9 cellular contexts compared by ENCODE assay signal in genomic region chr1:155196103-155196892, GRCh38. TPM values are rescaled to one million over a fixed set of nuclear protein-coding genes. Genes with fewer than 3 reads are reported as not detected.
DNase-seq lines count a peak whose midpoint lies in the region; ATAC-seq and TF ChIP-seq lines count a peak whose summit lies in the region.
"Had no signal": no experiment of that assay in that cellular context is flagged by ENCODE, and none has a peak within 500 bp of the region (broad histone marks: within the 10 kb centered on the region; RNA-seq: fewer than 3 reads in every experiment).

No MANE protein-coding gene starts in this region.

- H3K27me3 ChIP-seq in body of pancreas (no peaks in the 10 kb centered on the region), mesendoderm (ENCODE audit: insufficient read depth, low read length, poor library complexity) (no peaks in the 10 kb centered on the region), aorta (ENCODE audit: control insufficient read depth in 1 of 2, insufficient read depth in 2 of 2, low read length in 1 of 2) (no peaks in the 10 kb centered on the region)

- H3K18ac ChIP-seq in mesendoderm (ENCODE audit: low read length): no peak overlapping the region

- no peak overlapping the region for H2BK120ac ChIP-seq in mesendoderm (ENCODE audit: low read depth, low read length)

- no peaks in the 10 kb centered on the region for H3K79me1 ChIP-seq in mesendoderm (ENCODE audit: low read length)

- no peak overlapping the region for H3K4ac ChIP-seq in mesendoderm (ENCODE audit: low read depth, low read length)

- H3K23ac ChIP-seq in mesendoderm (ENCODE audit: low read length): no peak overlapping the region

- no peak overlapping the region for H4K8ac ChIP-seq in mesendoderm (ENCODE audit: low read depth, low read length)

- no peak overlapping the region for H2BK15ac ChIP-seq in mesendoderm (replicated peaks; ENCODE audit: low read depth)

- H3K9ac ChIP-seq in mesendoderm (ENCODE audit: low read length): peak overlapping the region; percentile 57

- no peak for TF ChIP-seq POLR2A in body of pancreas (IDR thresholded peaks at IDR 0.05)

- no peak for DNase-seq in stimulated activated naive CD8-positive, alpha-beta T cell treated with anti-CD3 and anti-CD28 coated beads, Interleukin-15, amount 100 ng/mL, for 72 hours
- DNase-seq in body of pancreas (peak in 1 of 4 donors; percentile 29), mesendoderm (peak; percentile 93), aorta (peak; percentile 45 to 73), NCI-H2081 treated with DMSO at 0.1 percent for 48 hours (lab: John Stamatoyannopoulos, UW) (no peak), NCI-H345 treated with DMSO at 0.1 percent for 48 hours (lab: John Stamatoyannopoulos, UW; ENCODE audit: unreplicated experiment) (no peak)

- peak overlapping the region; percentile 57 for H3K4me2 ChIP-seq in mesendoderm (ENCODE audit: low read length)

- no peak overlapping the region for H3K4me3 ChIP-seq in body of pancreas
- no peak overlapping the region for H3K4me3 ChIP-seq in mesendoderm (ENCODE audit: low read length)
- H3K4me3 ChIP-seq in aorta (ENCODE audit: low read length in 2 of 2): no peak overlapping the region

- peak overlapping the region; percentile 88 for H3K4me3 Mint-ChIP-seq in stimulated activated naive CD8-positive, alpha-beta T cell treated with anti-CD3 and anti-CD28 coated beads, Interleukin-15, Interleukin-2, amounts not matched to agents 100 ng/mL and 50 ng/mL, for 24 hours
- peak overlapping the region in 1 of 2 donors; percentile 85 for H3K4me3 Mint-ChIP-seq in stimulated activated naive CD8-positive, alpha-beta T cell treated with anti-CD3 and anti-CD28 coated beads, Interleukin-15, amount 100 ng/mL, for 72 hours

- H3K4me1 Mint-ChIP-seq in stimulated activated naive CD8-positive, alpha-beta T cell treated with anti-CD3 and anti-CD28 coated beads, Interleukin-15, Interleukin-2, amounts not matched to agents 100 ng/mL and 50 ng/mL, for 24 hours (ENCODE audit: low read depth): peaks cover 39% of the 10 kb centered on the region
- peaks cover 48% of the 10 kb centered on the region for H3K4me1 Mint-ChIP-seq in stimulated activated naive CD8-positive, alpha-beta T cell treated with anti-CD3 and anti-CD28 coated beads, Interleukin-15, amount 100 ng/mL, for 72 hours

- H3K79me2 ChIP-seq in mesendoderm (ENCODE audit: control insufficient read depth, insufficient read depth, low read length): peaks cover 13% of the 10 kb centered on the region

- no peak overlapping the region for H2AK5ac ChIP-seq in mesendoderm (ENCODE audit: low read length)

- peaks cover 10% of the 10 kb centered on the region for H3K36me3 Mint-ChIP-seq in stimulated activated naive CD8-positive, alpha-beta T cell treated with anti-CD3 and anti-CD28 coated beads, Interleukin-15, Interleukin-2, amounts not matched to agents 100 ng/mL and 50 ng/mL, for 24 hours (ENCODE audit: low read depth)

- H3K27ac Mint-ChIP-seq in stimulated activated naive CD8-positive, alpha-beta T cell treated with anti-CD3 and anti-CD28 coated beads, Interleukin-15, Interleukin-2, amounts not matched to agents 100 ng/mL and 50 ng/mL, for 24 hours: peak overlapping the region; percentile 79
- H3K27ac Mint-ChIP-seq in stimulated activated naive CD8-positive, alpha-beta T cell treated with anti-CD3 and anti-CD28 coated beads, Interleukin-15, amount 100 ng/mL, for 72 hours: no peak overlapping the region

- H3K9me3 Mint-ChIP-seq in stimulated activated naive CD8-positive, alpha-beta T cell treated with anti-CD3 and anti-CD28 coated beads, Interleukin-15, Interleukin-2, amounts not matched to agents 100 ng/mL and 50 ng/mL, for 24 hours: no peaks in the 10 kb centered on the region
- no peaks in the 10 kb centered on the region for H3K9me3 Mint-ChIP-seq in stimulated activated naive CD8-positive, alpha-beta T cell treated with anti-CD3 and anti-CD28 coated beads, Interleukin-15, amount 100 ng/mL, for 72 hours

- no peak overlapping the region for H4K5ac ChIP-seq in mesendoderm (ENCODE audit: low read length)

- H3K9me3 ChIP-seq in body of pancreas (no peaks in the 10 kb centered on the region), aorta (ENCODE audit: control insufficient read depth, low read length) (no peaks in the 10 kb centered on the region)

- H3K4me1 ChIP-seq in body of pancreas (peaks cover 59% of the 10 kb centered on the region), mesendoderm (ENCODE audit: control insufficient read depth, low read depth, low read length) (peaks cover 5% of the 10 kb centered on the region), aorta (ENCODE audit: control insufficient read depth in 1 of 2, insufficient read depth in 2 of 2, low read length in 2 of 2) (no peaks in the 10 kb centered on the region)

- H3K27me3 Mint-ChIP-seq in stimulated activated naive CD8-positive, alpha-beta T cell treated with anti-CD3 and anti-CD28 coated beads, Interleukin-15, Interleukin-2, amounts not matched to agents 100 ng/mL and 50 ng/mL, for 24 hours: no peaks in the 10 kb centered on the region
- H3K27me3 Mint-ChIP-seq in stimulated activated naive CD8-positive, alpha-beta T cell treated with anti-CD3 and anti-CD28 coated beads, Interleukin-15, amount 100 ng/mL, for 72 hours: no peaks in the 10 kb centered on the region

- ATAC-seq in stimulated activated naive CD8-positive, alpha-beta T cell treated with anti-CD3 and anti-CD28 coated beads, Interleukin-15, amount 100 ng/mL, for 72 hours: no peak
- ATAC-seq in body of pancreas (no peak), aorta (ENCODE audit: low FRiP score) (no peak), GM21619 (IDR thresholded peaks at IDR 0.05; ENCODE audit: unreplicated experiment) (no peak)

- peak overlapping the region; percentile 65 for H3K56ac ChIP-seq in mesendoderm (ENCODE audit: low read length)

- peak overlapping the region; percentile 66 to 81 (median 74) for H3K27ac ChIP-seq in body of pancreas
- peak overlapping the region; percentile 30 for H3K27ac ChIP-seq in mesendoderm (ENCODE audit: low read depth, low read length)
- H3K27ac ChIP-seq in aorta (ENCODE audit: low read depth in 1 of 2, low read length in 2 of 2): no peak overlapping the region

- no peak overlapping the region for H2BK5ac ChIP-seq in mesendoderm (ENCODE audit: low read length)

- TF ChIP-seq CTCF in body of pancreas (IDR thresholded peaks at IDR 0.05): no peak

- 79 to 81% methylated on average over 6 of the region's 6 CpGs for WGBS in body of pancreas, 2 donors
- no CpG with 5 or more reads among the region's 6 CpGs for WGBS in mesendoderm (ENCODE audit: extremely low coverage, insufficient coverage, low lambda C conversion rate)
- 85 to 88% methylated on average over 6 of the region's 6 CpGs for WGBS in aorta, 2 donors

- intact Hi-C loops in body of pancreas (cut with DNase I) (no loop called here), aorta (cut with DNase I) (no loop called here)

- no peaks in the 10 kb centered on the region for H3K36me3 ChIP-seq in body of pancreas (replicated peaks in 1 of 2; ENCODE audit: insufficient read depth in 1 of 2, low read depth in 2 of 2)
- H3K36me3 ChIP-seq in mesendoderm (ENCODE audit: control insufficient read depth, insufficient read depth, low read length): peaks cover 1% of the 10 kb centered on the region
- H3K36me3 ChIP-seq in aorta (ENCODE audit: control insufficient read depth in 1 of 2, insufficient read depth in 2 of 2, low read length in 1 of 2): peaks cover 0 to 4% of the 10 kb centered on the region in 2 donors

RNA-seq across cellular contexts. Expression of gene THBS3, which starts 11.4 kb away (rescaled TPM):
- total RNA-seq in body of pancreas: 10 to 100 TPM; 15.0 to 21.1 TPM
- polyA plus RNA-seq in mesendoderm (2013, experiment 1 of 2): 2.1 TPM
- 2.4 TPM for polyA plus RNA-seq in mesendoderm (2013, experiment 2 of 2)
- total RNA-seq in aorta: 10 to 100 TPM; 58.9 to 97.9 TPM
- 100 to 1,000 TPM in 1 of 2 donors, 10 to 100 TPM in 1; 21.7 to 195 TPM for polyA plus RNA-seq in aorta

RNA-seq across cellular contexts. Expression of gene MTX1, which starts 12.2 kb away (rescaled TPM):
- 10 to 100 TPM in 1 of 2 donors, 1 to 10 TPM in 1; 5.9 to 16.3 TPM for total RNA-seq in body of pancreas
- polyA plus RNA-seq in mesendoderm (2013, experiment 1 of 2): 40.8 TPM
- polyA plus RNA-seq in mesendoderm (2013, experiment 2 of 2): 40.6 TPM
- total RNA-seq in aorta: 10 to 100 TPM; 20.3 to 21.3 TPM
- polyA plus RNA-seq in aorta: 10 to 100 TPM; 26.2 to 52.9 TPM

RNA-seq across cellular contexts. Expression of gene TRIM46, which starts 22.6 kb away (rescaled TPM):
- total RNA-seq in body of pancreas (under 1 TPM in 1 of 2 donors, not detected in 1; 0.26 TPM), aorta (1 to 10 TPM; 1.6 to 3.4 TPM)
- 1.8 TPM for polyA plus RNA-seq in mesendoderm (2013, experiment 1 of 2)
- polyA plus RNA-seq in mesendoderm (2013, experiment 2 of 2): 2.0 TPM
- 1 to 10 TPM in 1 of 2 donors, under 1 TPM in 1; 0.50 to 2.1 TPM for polyA plus RNA-seq in aorta
- total RNA-seq: HT-29 had no signal

RNA-seq across cellular contexts. Expression of gene KRTCAP2, which starts 23.2 kb away (rescaled TPM):
- total RNA-seq in body of pancreas (10 to 100 TPM; 46.4 to 71.5 TPM), aorta (100 to 1,000 TPM; 136 to 143 TPM)
- polyA plus RNA-seq in mesendoderm (2013, experiment 1 of 2): 196 TPM
- polyA plus RNA-seq in mesendoderm (2013, experiment 2 of 2): 199 TPM
- 100 to 1,000 TPM; 179 to 255 TPM for polyA plus RNA-seq in aorta

RNA-seq across cellular contexts. Expression of gene DPM3, which starts 56.0 kb away (rescaled TPM):
- total RNA-seq in body of pancreas (100 to 1,000 TPM in 1 of 2 donors, 1 to 10 TPM in 1; 6.2 to 106 TPM), aorta (10 to 100 TPM; 42.4 to 52.4 TPM)
- polyA plus RNA-seq in mesendoderm (2013, experiment 1 of 2): 84.8 TPM
- polyA plus RNA-seq in mesendoderm (2013, experiment 2 of 2): 79.1 TPM
- polyA plus RNA-seq in aorta: 100 to 1,000 TPM; 162 to 200 TPM

Comparison
In these comparisons a context has a peak if more than half of its experiments do, and no peak if none do; other contexts are left out.
1. DNase-seq: peak in mesendoderm (single experiment) and aorta (2 of 2); none in stimulated activated naive CD8-positive, alpha-beta T cell treated with anti-CD3 and anti-CD28 coated beads, Interleukin-15, amount 100 ng/mL, for 72 hours (0 of 2), NCI-H2081 treated with DMSO at 0.1 percent for 48 hours (single experiment) and NCI-H345 treated with DMSO at 0.1 percent for 48 hours (single experiment).
2. H3K27ac ChIP-seq: peak in body of pancreas (4 of 4) and mesendoderm (single experiment); none in aorta (0 of 2).